ENCODE assay signal across 27 cellular contexts in genomic region chr5:148084269-148084668, GRCh38. TPM values are rescaled to one million over a fixed set of nuclear protein-coding genes. Genes with fewer than 3 reads are reported as not detected.
A peak's percentile ranks its signal among the peaks of the same experiment; 100 is the strongest.
DNase-seq lines count a peak whose midpoint lies in the region; ATAC-seq, FAIRE-seq and TF ChIP-seq lines count a peak whose summit lies in the region.
"Had no signal": no experiment of that assay in that cellular context is flagged by ENCODE, and none has a peak within 500 bp of the region (broad histone marks: within the 10 kb centered on the region; RNA-seq: fewer than 3 reads in every experiment).

No MANE protein-coding gene starts in this region.

- no peak for TF ChIP-seq CTCF in K562 (IDR thresholded peaks at IDR 0.05 in 2 of 3, conservative IDR thresholded peaks at IDR 0.05 in 1 of 3; ENCODE audit: insufficient read depth in 2 of 3, low read depth in 1 of 3, low read length in 3 of 3)
- no peak for TF ChIP-seq CTCF in spleen (IDR thresholded peaks at IDR 0.05 in 8 of 11, conservative IDR thresholded peaks at IDR 0.05 in 3 of 11)
- TF ChIP-seq CTCF in tibial nerve (IDR thresholded peaks at IDR 0.05) = no peak
- no peak for TF ChIP-seq CTCF in HepG2 (CRISPR knock-in tag; IDR thresholded peaks at IDR 0.05)
- no peak for TF ChIP-seq CTCF in WERI-Rb-1 (IDR thresholded peaks at IDR 0.05; ENCODE audit: low read depth, low read length)

- in situ Hi-C loops in K562 (cut with MboI) (no loop called here), HepG2 (cut with HindIII; ENCODE audit: extremely low pct_ligation_motif_present, low pct_unique_long_range_greater_than_20kb) (no loop called here)

- H3K79me2 ChIP-seq in K562 (ENCODE audit: control insufficient read depth, insufficient read depth, low read length) = no peaks in the 10 kb centered on the region
- no peaks in the 10 kb centered on the region for H3K79me2 ChIP-seq in HepG2 (ENCODE audit: insufficient read depth, low read length)

- intact Hi-C loops in K562 (cut with micrococcal nuclease) = no loop called here
- intact Hi-C loops in spleen (cut with DNase I; ENCODE audit: low total_unique reads) = no loop called here
- intact Hi-C loops in HepG2 (cut with micrococcal nuclease; ENCODE audit: unreplicated experiment) = no loop called here

- H4K20me1 ChIP-seq in K562 (replicated peaks; ENCODE audit: control insufficient read depth, insufficient read depth, low read length) (no peaks in the 10 kb centered on the region), HepG2 (ENCODE audit: insufficient read depth, low read length) (no peaks in the 10 kb centered on the region)

- no peak for TF ChIP-seq POLR2A in K562 (conservative IDR thresholded peaks at IDR 0.05)
- no peak for TF ChIP-seq POLR2A in spleen (IDR thresholded peaks at IDR 0.05)
- no peak for TF ChIP-seq POLR2A in tibial nerve (IDR thresholded peaks at IDR 0.05)
- no peak for TF ChIP-seq POLR2A in HepG2 (IDR thresholded peaks at IDR 0.05; ENCODE audit: insufficient read depth in 1 of 2, low read depth in 2 of 2, low read length in 2 of 2)

- no peak overlapping the region for H3K4me2 ChIP-seq in K562 (ENCODE audit: insufficient read depth, low read length)
- H3K4me2 ChIP-seq in HepG2 (ENCODE audit: low read depth, low read length) = no peak overlapping the region
- H3K4me2 ChIP-seq: KMS-11 had no signal

- H3K9ac ChIP-seq in K562 (ENCODE audit: insufficient read depth in 1 of 2, low read depth in 2 of 2, low read length in 2 of 2) = no peak overlapping the region
- no peak overlapping the region for H3K9ac ChIP-seq in HepG2 (ENCODE audit: insufficient read depth, low read depth, low read length)
- H3K9ac ChIP-seq: KMS-11 had no signal

- DNase-seq in NCI-H2171 treated with DMSO at 0.1 percent for 48 hours (lab: John Stamatoyannopoulos, UW) (peak; percentile 22), NCI-H2171 (lab: John Stamatoyannopoulos, UW) (no peak), NCI-H460 (ENCODE audit: extremely low read depth, low read depth) (peak; percentile 4), K562 (ENCODE audit: extremely low read depth in 1 of 4, low spot score in 3 of 4) (no peak), spleen (no peak), tibial nerve (ENCODE audit: low spot score in 2 of 2) (no peak), HepG2 (ENCODE audit: low spot score) (no peak), WERI-Rb-1 (no peak)
- DNase-seq: AML-193; C1 segment of cervical spinal cord; CD8-positive, alpha-beta T cell; DMS153; GF-D8; NCI-H1105; NCI-H146; NCI-H2029 treated with DMSO at 0.1 percent for 48 hours; NCI-H226; PC-3; SW 1271 had no signal

- H3K27me3 ChIP-seq in K562 (ENCODE audit: control insufficient read depth in 2 of 2, insufficient read depth in 2 of 2, low read length in 2 of 2) = no peaks in the 10 kb centered on the region
- no peaks in the 10 kb centered on the region for H3K27me3 ChIP-seq in spleen (replicated peaks in 1 of 7)
- H3K27me3 ChIP-seq in tibial nerve = no peaks in the 10 kb centered on the region
- H3K27me3 ChIP-seq in HepG2 (ENCODE audit: control insufficient read depth in 1 of 2, insufficient read depth in 2 of 2, low read length in 2 of 2) = no peaks in the 10 kb centered on the region
- no peaks in the 10 kb centered on the region for H3K27me3 ChIP-seq in WERI-Rb-1 (ENCODE audit: insufficient read depth, low read depth, severe bottlenecking)

- TF ChIP-seq RAD21 in K562 (CRISPR knock-in tag; conservative IDR thresholded peaks at IDR 0.05 in 1 of 2, IDR thresholded peaks at IDR 0.05 in 1 of 2) = no peak
- no peak for TF ChIP-seq RAD21 in HepG2 (CRISPR knock-in tag; IDR thresholded peaks at IDR 0.05)

- no peaks in the 10 kb centered on the region for H3K36me3 ChIP-seq in K562 (ENCODE audit: control insufficient read depth, insufficient read depth, low read length)
- H3K36me3 ChIP-seq in spleen = no peaks in the 10 kb centered on the region
- no peaks in the 10 kb centered on the region for H3K36me3 ChIP-seq in tibial nerve
- no peaks in the 10 kb centered on the region for H3K36me3 ChIP-seq in HepG2 (replicated peaks in 1 of 2; ENCODE audit: control insufficient read depth in 1 of 2, insufficient read depth in 2 of 2, low read length in 2 of 2)
- no peaks in the 10 kb centered on the region for H3K36me3 ChIP-seq in WERI-Rb-1
- H3K36me3 ChIP-seq: HAP-1 had no signal

- FAIRE-seq in K562 (lab: Jason Lieb, UNC) (no peak), HepG2 (lab: Jason Lieb, UNC) (no peak)
- FAIRE-seq: GM19239 had no signal

- no TSS peak for BruUV-seq in K562 (replicated peaks; lab: Mats Ljungman, UMichigan)
- BruUV-seq in HepG2 (replicated peaks; lab: Mats Ljungman, UMichigan) = no TSS peak

- H3K9me3 ChIP-seq in K562 (replicated peaks; ENCODE audit: control insufficient read depth, insufficient read depth, low read depth, low read length) (no peaks in the 10 kb centered on the region), spleen (peaks cover 0 to 20% (median 4%) of the 10 kb centered on the region in 8 donors), tibial nerve (peaks cover 0 to 8% (median 0%) of the 10 kb centered on the region in 4 donors), HepG2 (ENCODE audit: low read length) (no peaks in the 10 kb centered on the region), WERI-Rb-1 (ENCODE audit: severe bottlenecking) (no peaks in the 10 kb centered on the region)
- H3K9me3 ChIP-seq: HAP-1 had no signal

- H3K27ac ChIP-seq in K562 (ENCODE audit: extremely low read depth, low read depth, low read length) (no peak overlapping the region), spleen (no peak overlapping the region), tibial nerve (no peak overlapping the region), HepG2 (ENCODE audit: extremely low read length, insufficient read depth, low read length) (no peak overlapping the region), WERI-Rb-1 (no peak overlapping the region)
- H3K27ac ChIP-seq: KMS-11, SK-N-MC had no signal

- TF ChIP-seq EP300 in K562 (IDR thresholded peaks at IDR 0.05; ENCODE audit: low read length) (no peak), tibial nerve (IDR thresholded peaks at IDR 0.05) (no peak), HepG2 (IDR thresholded peaks at IDR 0.05; ENCODE audit: low read depth in 2 of 2, low read length in 2 of 2) (no peak), HepG2 (CRISPR knock-in tag; IDR thresholded peaks at IDR 0.05; ENCODE audit: borderline replicate concordance) (no peak)

- H3K4me3 ChIP-seq in K562 (no peak overlapping the region), spleen (no peak overlapping the region), tibial nerve (no peak overlapping the region), HepG2 (replicated peaks in 1 of 3; ENCODE audit: insufficient read depth in 1 of 3, low read depth in 2 of 3, low read length in 3 of 3) (no peak overlapping the region), WERI-Rb-1 (ENCODE audit: low read depth, low read length) (no peak overlapping the region)
- H3K4me3 ChIP-seq: HAP-1, SK-N-MC had no signal

- H2AFZ ChIP-seq in K562 (ENCODE audit: low read depth, low read length) (no peak overlapping the region), HepG2 (ENCODE audit: low read length) (no peak overlapping the region)

- ATAC-seq in K562 = no peak
- no peak for ATAC-seq in HepG2
- ATAC-seq: CD8-positive, alpha-beta T cell; PC-3 had no signal

- CTCF ChIA-PET in K562 (lab: Yijun Ruan, JAX; ENCODE audit: low intra/inter-chr PET ratio) (no interaction called here), HepG2 (lab: Yijun Ruan, JAX; ENCODE audit: low intra/inter-chr PET ratio, low total read pairs) (no interaction called here)

- no peaks in the 10 kb centered on the region for H3K4me1 ChIP-seq in K562 (replicated peaks in 1 of 2; ENCODE audit: control insufficient read depth in 2 of 2, insufficient read depth in 2 of 2, low read length in 2 of 2)
- no peaks in the 10 kb centered on the region for H3K4me1 ChIP-seq in spleen
- no peaks in the 10 kb centered on the region for H3K4me1 ChIP-seq in tibial nerve
- no peaks in the 10 kb centered on the region for H3K4me1 ChIP-seq in HepG2 (ENCODE audit: insufficient read depth, low read length)
- H3K4me1 ChIP-seq: HAP-1 had no signal

- H3K9me1 ChIP-seq in K562 (ENCODE audit: control insufficient read depth, insufficient read depth, low read length) = no peaks in the 10 kb centered on the region

- POLR2A ChIA-PET in K562 (lab: Yijun Ruan, JAX) (no interaction called here), HepG2 (lab: Yijun Ruan, JAX) (no interaction called here)

- WGBS in K562 (ENCODE audit: insufficient coverage, low coverage, missing lambda C conversion rate) = 4% methylated on average over 2 of the region's 2 CpGs
- WGBS in spleen, 5 donors = 69 to 84% (median 75%) methylated on average over 2 of the region's 2 CpGs
- WGBS in tibial nerve, 2 donors = 69 to 81% methylated on average over 2 of the region's 2 CpGs
- WGBS in HepG2 (ENCODE audit: low lambda C conversion rate) = 42% methylated on average over 2 of the region's 2 CpGs

RNA-seq across cellular contexts. Expression of gene SPINK5, which starts 20.5 kb away (rescaled TPM):
- not detected in 2 replicates for total RNA-seq in NCI-H460 (2014; rRNA removed; shearing (Covaris generic))
- polyA plus RNA-seq in NCI-H460 (2014; cell fraction: nucleus; rRNA removed) = 0.06 TPM in 1 of 2 replicates, not detected in the other
- 0.09 and 1.2 TPM in 2 replicates for total RNA-seq in K562 (2011; cell fraction: chromatin; rRNA removed; ENCODE audit: low replicate concordance)
- total RNA-seq in K562 (2011; cell fraction: nucleolus; rRNA removed) = 0.13 and 0.17 TPM in 2 replicates
- 0.15 and 1.8 TPM in 2 replicates for total RNA-seq in K562 (2011; cell fraction: nucleoplasm; rRNA removed)
- total RNA-seq in K562 (2014; rRNA removed) = 0.54 TPM in 1 of 2 replicates, not detected in the other
- total RNA-seq in K562 (2014; rRNA removed; fragmentation: Illumina TruSeq; extraction: Trizol) = 0.10 and 0.18 TPM in 2 replicates
- total RNA-seq in K562 (2015; rRNA removed; fragmentation: Illumina TruSeq; extraction: Trizol) = 0.11 and 0.14 TPM in 2 replicates
- 0.29 TPM in 2 replicates for total RNA-seq in K562 (2021)
- 0.04 and 0.68 TPM in 2 replicates for polyA plus RNA-seq in K562 (2011; rRNA removed)
- polyA plus RNA-seq in K562 (2011; cell fraction: cytosol; rRNA removed) = 0.03 TPM in 1 of 2 replicates, not detected in the other
- 0.13 and 0.92 TPM in 2 replicates for polyA plus RNA-seq in K562 (2011; cell fraction: nucleus; rRNA removed)
- 0.12 and 0.57 TPM in 2 replicates for polyA plus RNA-seq in K562 (2012)
- polyA plus RNA-seq in K562 (2014; fragmentation: Illumina TruSeq; extraction: Trizol) = 0.09 and 0.14 TPM in 2 replicates
- polyA plus RNA-seq in K562 (2014; fragmentation: Nextera tagmentation; extraction: Ambion mirVana) = under 1 TPM in 1 of 2 experiments, not detected in 1; 0.07 TPM
- 0.11 and 0.26 TPM in 2 replicates for polyA plus RNA-seq in K562 (2014; rRNA removed)
- 0.46 TPM in 1 of 2 replicates, not detected in the other for polyA minus RNA-seq in K562 (2011; rRNA and poly(A)+ RNA removed)
- 0.38 TPM in 1 of 2 replicates, not detected in the other for polyA minus RNA-seq in K562 (2011; cell fraction: cytosol; rRNA and poly(A)+ RNA removed)
- polyA minus RNA-seq in K562 (2011; cell fraction: nucleus; rRNA and poly(A)+ RNA removed) = 0.27 TPM in 1 of 2 replicates, not detected in the other
- total RNA-seq in spleen = under 1 TPM in 2 of 7 donors, not detected in 5; 0.21 to 0.32 TPM
- polyA plus RNA-seq in spleen = under 1 TPM; 0.11 to 0.51 (median 0.26) TPM
- total RNA-seq in tibial nerve = 1 to 10 TPM in 2 of 4 donors, under 1 TPM in 2; 0.39 to 1.3 (median 0.97) TPM
- not detected in 2 replicates for total RNA-seq in HepG2 (2016; rRNA removed; fragmentation: Illumina TruSeq; extraction: Trizol)
- total RNA-seq in HepG2 (2016; cell fraction: cytosol; rRNA removed; fragmentation: Illumina TruSeq; extraction: Trizol; ENCODE audit: low read depth) = not detected in 2 replicates
- total RNA-seq in HepG2 (2016; cell fraction: insoluble cytoplasmic fraction; rRNA removed; fragmentation: Illumina TruSeq; extraction: Trizol) = not detected in 2 replicates
- not detected in 2 replicates for total RNA-seq in HepG2 (2016; cell fraction: membrane; rRNA removed; fragmentation: Illumina TruSeq; extraction: Trizol)
- total RNA-seq in HepG2 (2016; cell fraction: nucleus; rRNA removed; fragmentation: Illumina TruSeq; extraction: Trizol) = not detected in 2 replicates
- polyA plus RNA-seq in HepG2 (2011; rRNA removed) = 0.01 and 0.03 TPM in 2 replicates
- polyA plus RNA-seq in HepG2 (2011; cell fraction: cytosol; rRNA removed) = not detected in 2 replicates
- polyA plus RNA-seq in HepG2 (2011; cell fraction: nucleus; rRNA removed) = 0.07 TPM in 1 of 2 replicates, not detected in the other
- not detected in 2 replicates for polyA plus RNA-seq in HepG2 (2012)
- polyA plus RNA-seq in HepG2 (2016; cell fraction: cytosol; fragmentation: Illumina TruSeq; extraction: Trizol; ENCODE audit: low read depth) = not detected in 2 replicates
- not detected in 2 replicates for polyA plus RNA-seq in HepG2 (2016; cell fraction: insoluble cytoplasmic fraction; fragmentation: Illumina TruSeq; extraction: Trizol; ENCODE audit: low read depth)
- not detected in 2 replicates for polyA plus RNA-seq in HepG2 (2016; cell fraction: membrane; fragmentation: Illumina TruSeq; extraction: Trizol; ENCODE audit: low read depth)
- polyA plus RNA-seq in HepG2 (2016; cell fraction: nucleus; fragmentation: Illumina TruSeq; extraction: Trizol; ENCODE audit: insufficient read depth, low read depth) = not detected in 2 replicates
- polyA minus RNA-seq in HepG2 (2011; rRNA and poly(A)+ RNA removed; ENCODE audit: low replicate concordance) = 1.8 TPM in 1 of 2 replicates, not detected in the other
- polyA minus RNA-seq in HepG2 (2011; cell fraction: cytosol; rRNA and poly(A)+ RNA removed) = not detected in 2 replicates
- 0.12 TPM in 1 of 2 replicates, not detected in the other for polyA minus RNA-seq in HepG2 (2011; cell fraction: nucleus; rRNA and poly(A)+ RNA removed)
- total RNA-seq: CD8-positive, alpha-beta T cell; HT1080; PC-3; RPMI7951; T-helper 2 cell treated with Interferon-gamma antibody and Interleukin-4, amounts not matched to agents 100 ng/mL and 5 ng/mL, for 36 hours had no signal
- polyA plus RNA-seq: AG04450 had no signal

Comparison
In these comparisons a context has a peak if more than half of its experiments do, and no peak if none do; other contexts are left out.
1. DNase-seq: peak in NCI-H2171 treated with DMSO at 0.1 percent for 48 hours (single experiment) and NCI-H460 (single experiment); none in NCI-H2171 (single experiment), K562 (0 of 4), spleen (single experiment), tibial nerve (0 of 2), HepG2 (single experiment) and WERI-Rb-1 (single experiment).